8 cellular contexts compared by ENCODE assay signal in the genomic region with DNA sequence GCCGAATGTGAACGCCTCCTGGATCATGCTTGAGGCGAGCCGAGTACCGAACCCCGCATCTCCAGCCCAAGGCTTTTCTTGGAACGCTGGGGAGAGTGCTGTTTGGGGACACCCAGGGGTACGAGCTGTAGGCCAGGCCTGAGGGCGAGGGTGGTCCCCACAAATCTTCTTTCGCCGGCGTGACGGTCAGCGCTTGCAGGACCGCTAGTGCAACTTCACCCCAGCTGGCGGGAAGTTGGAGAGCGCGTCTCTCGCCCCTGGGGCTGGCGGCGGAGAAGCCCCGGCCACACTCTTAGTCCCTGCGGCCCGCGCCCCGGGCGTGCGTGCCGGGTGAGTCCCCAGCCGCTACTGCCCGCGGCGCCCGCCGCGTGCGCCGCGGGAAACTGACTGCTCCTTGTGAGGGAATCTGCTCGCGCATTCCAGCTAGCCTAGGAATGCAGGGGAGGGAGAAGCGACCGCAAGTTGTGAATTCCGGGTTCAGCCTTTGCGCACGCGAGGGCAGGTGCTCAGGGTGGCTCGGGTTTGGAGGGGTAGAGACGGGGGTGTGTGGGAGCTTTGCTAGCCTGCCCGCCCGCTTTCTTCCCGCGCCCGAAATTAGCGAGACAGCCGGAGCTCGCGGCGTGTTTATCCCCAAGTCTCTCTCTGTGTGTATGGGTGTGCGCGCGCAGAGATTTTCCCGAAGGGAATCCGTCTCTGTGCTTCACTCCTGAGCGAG. TPM values are rescaled to one million over a fixed set of nuclear protein-coding genes. Genes with fewer than 3 reads are reported as not detected.
A peak's percentile ranks its signal among the peaks of the same experiment; 100 is the strongest.
DNase-seq lines count a peak whose midpoint lies in the region; ATAC-seq and TF ChIP-seq lines count a peak whose summit lies in the region.

No MANE protein-coding gene starts in this region.

- ATAC-seq in memory B cell (ENCODE audit: low read depth): no peak

- H2AFZ ChIP-seq in OCI-LY1 (ENCODE audit: low read length): no peak overlapping the region

- H3K9me3 ChIP-seq in OCI-LY1 (ENCODE audit: low read length): no peaks in the 10 kb centered on the region
- no peaks in the 10 kb centered on the region for H3K9me3 ChIP-seq in colonic mucosa
- H3K9me3 ChIP-seq in uterus: no peaks in the 10 kb centered on the region

- no peaks in the 10 kb centered on the region for H3F3A ChIP-seq in OCI-LY1 (ENCODE audit: insufficient read depth, low read length)

- no peaks in the 10 kb centered on the region for H4K20me1 ChIP-seq in OCI-LY1 (ENCODE audit: insufficient read depth, low read length)

- H3K4me1 ChIP-seq in OCI-LY1 (ENCODE audit: insufficient read depth, low read length, severe bottlenecking) (peaks cover 23% of the 10 kb centered on the region), colonic mucosa (peaks cover 27% of the 10 kb centered on the region), uterus (peaks cover 0 to 31% of the 10 kb centered on the region in 2 donors)

- peaks cover 9% of the 10 kb centered on the region for H3K27me3 ChIP-seq in OCI-LY1 (ENCODE audit: insufficient read depth, low read length)
- peaks cover 92% of the 10 kb centered on the region for H3K27me3 ChIP-seq in colonic mucosa
- H3K27me3 ChIP-seq in uterus: peaks cover 48 to 75% of the 10 kb centered on the region in 2 donors

- peak overlapping the region; percentile 94 for H3K4me2 ChIP-seq in OCI-LY1 (ENCODE audit: low read length)

- H3K4me1 Mint-ChIP-seq in memory B cell: peaks cover 15% of the 10 kb centered on the region

- H3K27ac ChIP-seq in OCI-LY1 (ENCODE audit: low read depth, low read length, poor library complexity, severe bottlenecking): no peak overlapping the region
- H3K27ac ChIP-seq in colonic mucosa: no peak overlapping the region
- no peak overlapping the region for H3K27ac ChIP-seq in uterus

- no peak overlapping the region for H3K27ac Mint-ChIP-seq in memory B cell

- H3K4me3 Mint-ChIP-seq in memory B cell: peak overlapping the region; percentile 83

- H3K36me3 Mint-ChIP-seq in memory B cell: no peaks in the 10 kb centered on the region

- H3K36me3 ChIP-seq in OCI-LY1 (ENCODE audit: insufficient read depth, low read length) (no peaks in the 10 kb centered on the region; the same call in 1 of the 2 replicates), colonic mucosa (no peaks in the 10 kb centered on the region), uterus (no peaks in the 10 kb centered on the region)

- DNase-seq in NCI-H2171 treated with DMSO at 0.1 percent for 48 hours (lab: John Stamatoyannopoulos, UW) (peak; percentile 46), NCI-H2171 (lab: John Stamatoyannopoulos, UW) (no peak), colonic mucosa (no peak), memory B cell (ENCODE audit: low spot score in 2 of 2) (no peak), uterus (no peak), pons (ENCODE audit: low spot score) (no peak), NOMO-1 treated with DMSO at 0.1 percent for 48 hours (lab: John Stamatoyannopoulos, UW; ENCODE audit: unreplicated experiment) (no peak)

- H3K9me2 ChIP-seq in OCI-LY1 (ENCODE audit: low read depth, low read length): no peaks in the 10 kb centered on the region

- H3K79me2 ChIP-seq in OCI-LY1 (ENCODE audit: insufficient read depth, low read length): no peaks in the 10 kb centered on the region

- TF ChIP-seq CTCF in OCI-LY1 (IDR thresholded peaks at IDR 0.05; ENCODE audit: low read length) (no peak), colonic mucosa (IDR thresholded peaks at IDR 0.05) (no peak), uterus (IDR thresholded peaks at IDR 0.05) (no peak)

- peaks cover 26% of the 10 kb centered on the region for H3K27me3 Mint-ChIP-seq in memory B cell

- H3K9ac ChIP-seq in OCI-LY1 (ENCODE audit: low read length): no peak overlapping the region
- H3K9ac ChIP-seq in colonic mucosa (ENCODE audit: low read depth in 2 of 2, low read length in 2 of 2): no peak overlapping the region

- H3K9me3 Mint-ChIP-seq in memory B cell: no peaks in the 10 kb centered on the region

- TF ChIP-seq POLR2A in uterus (IDR thresholded peaks at IDR 0.05): no peak

- H3K4me3 ChIP-seq in OCI-LY1 (ENCODE audit: low read depth, low read length, poor library complexity, severe bottlenecking) (peak overlapping the region; percentile 73), colonic mucosa (peak overlapping the region; percentile 56), uterus (peak overlapping the region; percentile 7 to 44)

- intact Hi-C loops in colonic mucosa (cut with DNase I): no loop called here
- intact Hi-C loops in uterus (cut with DNase I; ENCODE audit: low total_unique reads): no loop called here

RNA-seq across cellular contexts. Expression of a gene that starts 0.9 kb away (rescaled TPM):
- total RNA-seq in colonic mucosa: under 1 TPM; 0.74 to 0.77 TPM
- not detected for total RNA-seq in uterus
